12 cellular contexts compared by ENCODE assay signal in the genomic region with DNA sequence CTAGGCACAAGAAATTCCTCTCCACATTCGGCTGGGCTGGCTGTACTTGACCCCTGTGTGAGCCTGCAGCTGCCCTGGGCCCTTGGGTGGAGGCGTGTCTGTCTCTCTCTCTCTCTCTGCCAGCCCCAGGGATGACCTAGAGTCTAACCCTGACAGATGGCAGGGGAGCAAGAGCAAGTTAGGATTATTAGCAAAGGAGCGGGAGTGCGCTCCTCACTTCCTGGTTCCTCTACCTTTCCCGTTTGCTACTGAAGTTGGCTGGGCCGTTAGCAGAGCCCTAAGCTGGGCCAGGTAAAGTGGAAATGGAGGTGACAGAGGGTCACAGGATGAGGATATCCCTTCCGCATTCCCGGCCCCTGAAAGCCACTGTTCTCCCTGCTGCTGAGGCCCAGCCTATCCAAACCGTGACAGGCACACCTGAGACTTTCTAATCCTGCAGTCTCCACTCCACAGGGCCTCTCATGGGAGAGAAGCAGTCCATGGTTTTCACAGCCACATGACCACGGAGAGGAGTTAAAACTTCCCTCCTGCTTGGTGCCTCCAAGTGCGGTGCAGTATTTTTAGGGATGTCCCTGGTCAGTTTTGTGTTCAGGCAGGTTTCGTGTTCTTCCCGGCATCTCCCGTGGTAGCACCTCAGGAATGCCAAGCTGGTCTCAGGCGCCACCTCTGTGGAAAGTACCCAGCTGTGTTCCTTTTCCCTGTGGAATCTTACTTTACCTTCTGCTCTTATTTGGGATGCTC.
A peak's percentile ranks its signal among the peaks of the same experiment; 100 is the strongest.
DNase-seq lines count a peak whose midpoint lies in the region; ATAC-seq and TF ChIP-seq lines count a peak whose summit lies in the region.
"Had no signal": no experiment of that assay in that cellular context is flagged by ENCODE, and none has a peak within 500 bp of the region (broad histone marks: within the 10 kb centered on the region; RNA-seq: fewer than 3 reads in every experiment).

No MANE protein-coding gene starts in this region.

- WGBS in heart right ventricle, 2 donors, result 76 to 78% methylated on average over 15 of the region's 15 CpGs

- H3K4me1 ChIP-seq in heart right ventricle, result peaks cover 0 to 24% (median 8%) of the 10 kb centered on the region in 9 donors

- peak; percentile 15 for ATAC-seq in stimulated activated naive CD8-positive, alpha-beta T cell treated with anti-CD3 and anti-CD28 coated beads, Interleukin-15, amount 100 ng/mL, for 72 hours
- ATAC-seq in stimulated activated naive CD8-positive, alpha-beta T cell treated with anti-CD3 and anti-CD28 coated beads, Interleukin-15, Interleukin-2, amounts not matched to agents 100 U/mL and 50 U/mL, for 24 hours, result no peak
- peak in 6 of 8 donors; percentile 25 to 70 (median 57) for ATAC-seq in heart right ventricle

- no peak overlapping the region for H3K4me3 Mint-ChIP-seq in stimulated activated naive CD8-positive, alpha-beta T cell treated with anti-CD3 and anti-CD28 coated beads, Interleukin-15, amount 100 ng/mL, for 72 hours

- in situ Hi-C loops in GM13976 (cut with MboI; ENCODE audit: low sequenced_read_pairs, unreplicated experiment), result loop anchor here (10.0 kb wide), 1 partner anchor 166 kb away; no protein-coding TSS in a partner anchor

- no peaks in the 10 kb centered on the region for H3K27me3 Mint-ChIP-seq in stimulated activated naive CD8-positive, alpha-beta T cell treated with anti-CD3 and anti-CD28 coated beads, Interleukin-15, amount 100 ng/mL, for 72 hours

- DNase-seq in stimulated activated naive CD8-positive, alpha-beta T cell treated with anti-CD3 and anti-CD28 coated beads, Interleukin-15, amount 100 ng/mL, for 72 hours, result no peak
- DNase-seq in stimulated activated naive CD8-positive, alpha-beta T cell treated with anti-CD3 and anti-CD28 coated beads, Interleukin-15, Interleukin-2, amounts not matched to agents 100 U/mL and 50 U/mL, for 24 hours, result no peak
- no peak for DNase-seq in heart right ventricle
- peak; percentile 75 for DNase-seq in myocyte (ENCODE audit: low read depth)
- DNase-seq in SW 1271 (lab: John Stamatoyannopoulos, UW), result no peak
- DNase-seq in NCI-H146 (lab: John Stamatoyannopoulos, UW), result no peak
- DNase-seq in GM13976 (ENCODE audit: low spot score), result no peak
- no peak for DNase-seq in RPMI8226
- DNase-seq: COR-L47, NCI-H226 had no signal

- no peak overlapping the region for H3K4me3 ChIP-seq in heart right ventricle
- H3K4me3 ChIP-seq: A549, skin epidermis had no signal

- no peaks in the 10 kb centered on the region for H3K9me3 Mint-ChIP-seq in stimulated activated naive CD8-positive, alpha-beta T cell treated with anti-CD3 and anti-CD28 coated beads, Interleukin-15, amount 100 ng/mL, for 72 hours

- no peaks in the 10 kb centered on the region for H3K27me3 ChIP-seq in heart right ventricle

- no peak overlapping the region for H3K27ac ChIP-seq in heart right ventricle
- H3K27ac ChIP-seq: A549, skin epidermis had no signal

- TF ChIP-seq CTCF in heart right ventricle (IDR thresholded peaks at IDR 0.05) (no peak), GM13976 (IDR thresholded peaks at IDR 0.05; ENCODE audit: borderline replicate concordance, control extremely low read depth, extremely low read depth, insufficient read depth, missing control alignments) (no peak)

- H3K27ac Mint-ChIP-seq in stimulated activated naive CD8-positive, alpha-beta T cell treated with anti-CD3 and anti-CD28 coated beads, Interleukin-15, amount 100 ng/mL, for 72 hours, result no peak overlapping the region

- no peaks in the 10 kb centered on the region for H3K4me1 Mint-ChIP-seq in stimulated activated naive CD8-positive, alpha-beta T cell treated with anti-CD3 and anti-CD28 coated beads, Interleukin-15, amount 100 ng/mL, for 72 hours

- H3K36me3 ChIP-seq in heart right ventricle, result peaks cover 0 to 35% (median 0%) of the 10 kb centered on the region in 9 donors

- intact Hi-C loops in heart right ventricle (cut with DNase I), result loop anchor here in 1 of 10 donors (5.0 kb wide), 1 partner anchor 143 kb away; a partner anchor contains a TSS

- peaks cover 0 to 16% (median 0%) of the 10 kb centered on the region in 11 donors for H3K9me3 ChIP-seq in heart right ventricle
